16 cellular contexts compared by ENCODE assay signal in the genomic region with DNA sequence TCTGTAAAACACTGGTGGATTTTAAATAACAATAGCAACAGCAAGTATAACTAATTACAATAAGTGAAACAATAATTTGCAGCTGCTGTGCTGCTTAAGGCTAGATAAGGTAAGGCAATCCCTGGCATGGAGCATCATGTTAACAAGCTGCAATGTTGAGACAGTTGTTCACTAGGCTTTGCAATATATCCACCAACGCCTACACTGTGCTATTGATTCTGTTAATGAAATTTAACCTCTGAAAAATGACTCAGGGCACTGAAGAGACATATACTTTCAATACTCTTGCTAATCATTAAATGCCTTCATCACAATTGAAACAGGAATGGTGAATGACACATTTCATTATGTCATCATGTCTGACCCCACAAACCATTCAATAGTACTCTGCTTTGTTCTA.
"Had no signal": no experiment of that assay in that cellular context is flagged by ENCODE, and none has a peak within 500 bp of the region (broad histone marks: within the 10 kb centered on the region; RNA-seq: fewer than 3 reads in every experiment).

No MANE protein-coding gene starts in this region.

- H3K4me1 Mint-ChIP-seq: activated CD4-positive, alpha-beta T cell treated with anti-CD3 and anti-CD28 coated beads, Interleukin-2, amount 10 ng/mL, durations not matched to agents 7 days and 5 days; activated naive CD8-positive, alpha-beta T cell treated with anti-CD3 and anti-CD28 coated beads, Interleukin-2, amount 50 U/mL, for 24 hours; natural killer cell; stimulated activated naive B cell treated with anti-CD40 and anti-IgM and Interleukin-4, amounts not matched to agents 10 μg/mL and 1 μg/mL and 100 μg/mL, for 72 hours had no signal

- H3K27me3 Mint-ChIP-seq: activated naive CD8-positive, alpha-beta T cell treated with anti-CD3 and anti-CD28 coated beads, Interleukin-2, amount 50 U/mL, for 24 hours; dendritic cell treated with granulocyte-macrophage colony-stimulating factor and Interleukin-4, amounts not matched to agents 40 ng/mL and 50 ng/mL, for 4 days; stimulated activated naive B cell treated with anti-CD40 and anti-IgM and Interleukin-4, amounts not matched to agents 10 μg/mL and 1 μg/mL and 100 μg/mL, for 72 hours had no signal

- DNase-seq: activated CD4-positive, alpha-beta T cell treated with anti-CD3 and anti-CD28 coated beads, Interleukin-2, amount 10 ng/mL, durations not matched to agents 7 days and 5 days; activated naive CD4-positive, alpha-beta T cell treated with Interleukin-2 at 50 U/mL for 16 hours; activated naive CD8-positive, alpha-beta T cell treated with anti-CD3 and anti-CD28 coated beads, Interleukin-2, amount 50 U/mL, for 24 hours; aorta; effector memory CD4-positive, alpha-beta T cell; foreskin keratinocyte; head of caudate nucleus; kidney glomerular epithelial cell; mesendoderm; natural killer cell; stimulated activated CD4-positive, alpha-beta T cell treated with anti-CD3 and anti-CD28 coated beads, Interleukin-2, amount 100 ng/mL, for 48 hours; stimulated activated naive B cell treated with anti-CD40 and anti-IgM and Interleukin-4, amounts not matched to agents 10 μg/mL and 1 μg/mL and 100 μg/mL, for 72 hours; tibial artery; uterus had no signal

- H3K4me3 Mint-ChIP-seq: activated CD4-positive, alpha-beta T cell treated with anti-CD3 and anti-CD28 coated beads, Interleukin-2, amount 10 ng/mL, durations not matched to agents 7 days and 5 days; activated naive CD8-positive, alpha-beta T cell treated with anti-CD3 and anti-CD28 coated beads, Interleukin-2, amount 50 U/mL, for 24 hours; dendritic cell treated with granulocyte-macrophage colony-stimulating factor and Interleukin-4, amounts not matched to agents 40 ng/mL and 50 ng/mL, for 4 days; natural killer cell; stimulated activated naive B cell treated with anti-CD40 and anti-IgM and Interleukin-4, amounts not matched to agents 10 μg/mL and 1 μg/mL and 100 μg/mL, for 72 hours; WTC11 had no signal

- H3K27ac Mint-ChIP-seq: activated CD4-positive, alpha-beta T cell treated with anti-CD3 and anti-CD28 coated beads, Interleukin-2, amount 10 ng/mL, durations not matched to agents 7 days and 5 days; activated naive CD8-positive, alpha-beta T cell treated with anti-CD3 and anti-CD28 coated beads, Interleukin-2, amount 50 U/mL, for 24 hours; dendritic cell treated with granulocyte-macrophage colony-stimulating factor and Interleukin-4, amounts not matched to agents 40 ng/mL and 50 ng/mL, for 4 days; natural killer cell; stimulated activated naive B cell treated with anti-CD40 and anti-IgM and Interleukin-4, amounts not matched to agents 10 μg/mL and 1 μg/mL and 100 μg/mL, for 72 hours; WTC11 had no signal

- ATAC-seq: activated naive CD8-positive, alpha-beta T cell treated with anti-CD3 and anti-CD28 coated beads, Interleukin-2, amount 50 U/mL, for 24 hours; foreskin keratinocyte; natural killer cell; stimulated activated naive B cell treated with anti-CD40 and anti-IgM and Interleukin-4, amounts not matched to agents 10 μg/mL and 1 μg/mL and 100 μg/mL, for 72 hours; WTC11 had no signal

- H3K36me3 Mint-ChIP-seq: natural killer cell; stimulated activated naive B cell treated with anti-CD40 and anti-IgM and Interleukin-4, amounts not matched to agents 10 μg/mL and 1 μg/mL and 100 μg/mL, for 72 hours; WTC11 had no signal

- H3K9me3 Mint-ChIP-seq: activated CD4-positive, alpha-beta T cell treated with anti-CD3 and anti-CD28 coated beads, Interleukin-2, amount 10 ng/mL, durations not matched to agents 7 days and 5 days; activated naive CD8-positive, alpha-beta T cell treated with anti-CD3 and anti-CD28 coated beads, Interleukin-2, amount 50 U/mL, for 24 hours; dendritic cell treated with granulocyte-macrophage colony-stimulating factor and Interleukin-4, amounts not matched to agents 40 ng/mL and 50 ng/mL, for 4 days; natural killer cell; stimulated activated naive B cell treated with anti-CD40 and anti-IgM and Interleukin-4, amounts not matched to agents 10 μg/mL and 1 μg/mL and 100 μg/mL, for 72 hours; WTC11 had no signal
